In genomic region chr10:69906425-69906824, GRCh38 we compare ENCODE assay signal across 30 cellular contexts.
"Had no signal": no experiment of that assay in that cellular context is flagged by ENCODE, and none has a peak within 500 bp of the region (broad histone marks: within the 10 kb centered on the region; RNA-seq: fewer than 3 reads in every experiment).

No MANE protein-coding gene starts in this region.

- H2AFZ ChIP-seq: parathyroid adenoma had no signal

- H3K4me3 Mint-ChIP-seq: activated naive CD8-positive, alpha-beta T cell; activated T-cell treated with anti-CD3 and anti-CD28 coated beads, Interleukin-2, amount 50 U/mL, for 24 hours; activated T-helper 17 cell treated with anti-CD3 and anti-CD28 coated beads, Interleukin-2, amount 50 U/mL, for 72 hours; natural killer cell treated with Interleukin-12 subunit alpha and Interleukin-12 subunit beta and Interleukin-15 and Interleukin-18, amount 100 ng/mL, for 72 hours; stimulated activated naive CD8-positive, alpha-beta T cell treated with anti-CD3 and anti-CD28 coated beads, Interleukin-15, Interleukin-2, amounts not matched to agents 100 ng/mL and 50 ng/mL, for 24 hours; T-helper 2 cell treated with Interferon-gamma antibody and Interleukin-4, amounts not matched to agents 5 μg/mL and 100 μg/mL, for 36 hours had no signal

- H3K36me3 ChIP-seq: adrenal gland, ascending aorta, esophagus muscularis mucosa, gastroesophageal sphincter, left ventricle myocardium inferior, neutrophil, tibial nerve, WERI-Rb-1 had no signal

- H3K4me3 ChIP-seq: adrenal gland, ascending aorta, esophagus muscularis mucosa, gastroesophageal sphincter, left ventricle myocardium inferior, tibial nerve had no signal

- H3K79me2 ChIP-seq: parathyroid adenoma had no signal

- H3K27ac ChIP-seq: adrenal gland, ascending aorta, brain microvascular endothelial cell, esophagus muscularis mucosa, gastroesophageal sphincter, left ventricle myocardium inferior, neutrophil, parathyroid adenoma, tibial nerve, WERI-Rb-1 had no signal

- H3K27ac Mint-ChIP-seq: activated naive CD8-positive, alpha-beta T cell; activated T-cell treated with anti-CD3 and anti-CD28 coated beads, Interleukin-2, amount 50 U/mL, for 24 hours; activated T-helper 17 cell treated with anti-CD3 and anti-CD28 coated beads, Interleukin-2, amount 50 U/mL, for 72 hours; natural killer cell treated with Interleukin-12 subunit alpha and Interleukin-12 subunit beta and Interleukin-15 and Interleukin-18, amount 100 ng/mL, for 72 hours; stimulated activated naive CD8-positive, alpha-beta T cell treated with anti-CD3 and anti-CD28 coated beads, Interleukin-15, Interleukin-2, amounts not matched to agents 100 ng/mL and 50 ng/mL, for 24 hours; T-helper 2 cell treated with Interferon-gamma antibody and Interleukin-4, amounts not matched to agents 5 μg/mL and 100 μg/mL, for 36 hours had no signal

- H3K9me3 ChIP-seq: adrenal gland, ascending aorta, esophagus muscularis mucosa, gastroesophageal sphincter, left ventricle myocardium inferior, neutrophil, tibial nerve had no signal

- H3K4me1 ChIP-seq: adrenal gland had no signal

- H3K36me3 Mint-ChIP-seq: activated naive CD8-positive, alpha-beta T cell; natural killer cell treated with Interleukin-12 subunit alpha and Interleukin-12 subunit beta and Interleukin-15 and Interleukin-18, amount 100 ng/mL, for 72 hours had no signal

- H3K9me3 Mint-ChIP-seq: activated T-cell treated with anti-CD3 and anti-CD28 coated beads, Interleukin-2, amount 50 U/mL, for 24 hours; activated T-helper 17 cell treated with anti-CD3 and anti-CD28 coated beads, Interleukin-2, amount 50 U/mL, for 72 hours; natural killer cell treated with Interleukin-12 subunit alpha and Interleukin-12 subunit beta and Interleukin-15 and Interleukin-18, amount 100 ng/mL, for 72 hours; stimulated activated naive CD8-positive, alpha-beta T cell treated with anti-CD3 and anti-CD28 coated beads, Interleukin-15, Interleukin-2, amounts not matched to agents 100 ng/mL and 50 ng/mL, for 24 hours; T-helper 2 cell treated with Interferon-gamma antibody and Interleukin-4, amounts not matched to agents 5 μg/mL and 100 μg/mL, for 36 hours had no signal

- H3K27me3 Mint-ChIP-seq: activated naive CD8-positive, alpha-beta T cell; natural killer cell treated with Interleukin-12 subunit alpha and Interleukin-12 subunit beta and Interleukin-15 and Interleukin-18, amount 100 ng/mL, for 72 hours; stimulated activated naive CD8-positive, alpha-beta T cell treated with anti-CD3 and anti-CD28 coated beads, Interleukin-15, Interleukin-2, amounts not matched to agents 100 ng/mL and 50 ng/mL, for 24 hours had no signal

- H3K4me1 Mint-ChIP-seq: activated T-helper 17 cell treated with anti-CD3 and anti-CD28 coated beads, Interleukin-2, amount 50 U/mL, for 72 hours had no signal

- DNase-seq: activated CD4-positive, alpha-beta T cell treated with anti-CD3 and anti-CD28 coated beads for 1 hour; activated CD8-positive, alpha-beta memory T cell treated with anti-CD3 and anti-CD28 coated beads for 24 hours; activated CD8-positive, alpha-beta memory T cell treated with anti-CD3 and anti-CD28 coated beads, Interleukin-2, amount 50 U/mL, for 4 hours; activated T-cell treated with anti-CD3 and anti-CD28 coated beads, Interleukin-2, amount 50 U/mL, for 24 hours; adrenal gland; brain microvascular endothelial cell; caudate nucleus; effector memory CD4-positive, alpha-beta T cell; head of caudate nucleus; hypothalamus; left ventricle myocardium inferior; mammary epithelial cell; midbrain; stimulated activated CD4-positive, alpha-beta T cell treated with anti-CD3 and anti-CD28 coated beads, Interleukin-12 subunit alpha, Interleukin-12 subunit beta, amount 100 ng/mL, for 4 hours; WERI-Rb-1 had no signal

- ATAC-seq: activated T-helper 17 cell treated with anti-CD3 and anti-CD28 coated beads, Interleukin-2, amount 50 U/mL, for 72 hours; gastroesophageal sphincter; natural killer cell treated with Interleukin-12 subunit alpha and Interleukin-12 subunit beta and Interleukin-15 and Interleukin-18, amount 100 ng/mL, for 72 hours; right cardiac atrium had no signal

- FAIRE-seq: colon, endothelial cell of umbilical vein, urothelium cell line had no signal
